In the genomic region with DNA sequence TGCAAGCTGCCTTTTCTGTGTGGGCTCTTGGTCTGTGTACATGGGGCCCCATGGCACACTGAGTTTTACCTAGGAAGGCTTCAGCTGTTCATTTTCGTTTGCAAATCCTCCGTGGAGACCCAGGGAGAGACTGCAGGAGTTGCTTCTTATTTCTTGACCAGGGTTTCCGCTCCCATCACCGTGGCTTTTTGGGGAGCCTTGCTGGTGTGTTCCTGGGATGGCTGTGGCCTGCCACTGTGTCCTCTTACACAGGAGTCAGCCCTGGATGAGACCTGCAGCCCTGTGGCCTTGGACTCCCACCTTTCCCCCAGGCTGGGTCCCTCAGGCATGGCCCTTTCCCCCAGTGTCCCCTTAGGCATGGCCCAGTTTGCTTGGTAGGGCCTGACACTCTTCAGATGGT, we compare ENCODE assay signal across 24 cellular contexts.
"Had no signal": no experiment of that assay in that cellular context is flagged by ENCODE, and none has a peak within 500 bp of the region (broad histone marks: within the 10 kb centered on the region; RNA-seq: fewer than 3 reads in every experiment).

No MANE protein-coding gene starts in this region.

- H3K27me3 ChIP-seq: colonic mucosa, dorsolateral prefrontal cortex, esophagus muscularis mucosa, left lung, testis, uterus had no signal

- H3K9me3 ChIP-seq: colonic mucosa, esophagus muscularis mucosa, left lung, testis, uterus had no signal

- H3K9me3 Mint-ChIP-seq: activated naive CD4-positive, alpha-beta T cell treated with anti-CD3 and anti-CD28 coated beads, Interleukin-2, amount 50 U/mL, for 24 hours; stimulated activated effector memory CD8-positive, alpha-beta T cell treated with anti-CD3 and anti-CD28 coated beads, Interleukin-12 subunit alpha, Interleukin-12 subunit beta, amount 100 ng/mL, for 72 hours had no signal

- H3K4me3 Mint-ChIP-seq: activated naive CD4-positive, alpha-beta T cell treated with anti-CD3 and anti-CD28 coated beads, Interleukin-2, amount 50 U/mL, for 24 hours; naive B cell; stimulated activated effector memory CD8-positive, alpha-beta T cell treated with anti-CD3 and anti-CD28 coated beads, Interleukin-12 subunit alpha, Interleukin-12 subunit beta, amount 100 ng/mL, for 72 hours had no signal

- H3K4me3 ChIP-seq: colonic mucosa, dorsolateral prefrontal cortex, esophagus muscularis mucosa, left lung, lung, testis, uterus had no signal

- H3K36me3 ChIP-seq: colonic mucosa, esophagus muscularis mucosa, left lung, uterus had no signal

- H3K27ac Mint-ChIP-seq: activated naive CD4-positive, alpha-beta T cell treated with anti-CD3 and anti-CD28 coated beads, Interleukin-2, amount 50 U/mL, for 24 hours; stimulated activated effector memory CD8-positive, alpha-beta T cell treated with anti-CD3 and anti-CD28 coated beads, Interleukin-12 subunit alpha, Interleukin-12 subunit beta, amount 100 ng/mL, for 72 hours had no signal

- H2AFZ ChIP-seq: parathyroid adenoma had no signal

- DNase-seq: activated CD4-positive, alpha-beta T cell treated with anti-CD3 and anti-CD28 coated beads, Interleukin-2, amount 50 U/mL, for 1 hour; activated gamma-delta T cell treated with Interleukin-2 at 50 U/mL for 16 hours; activated T-cell treated with anti-CD3 and anti-CD28 coated beads for 4 hours; amniotic stem cell; colonic mucosa; dorsolateral prefrontal cortex; glutamatergic neuron; hippocampal formation; kidney glomerular epithelial cell; left lung; naive B cell; small intestine; stimulated activated CD4-positive, alpha-beta T cell treated with anti-CD3 and anti-CD28 coated beads, Interleukin-2, amount 100 ng/mL, for 24 hours; testis; trophoblast cell; uterus had no signal

- ATAC-seq: activated CD4-positive, CD25-positive, alpha-beta regulatory T cell treated with anti-CD3 and anti-CD28 coated beads, Interleukin-2, amount 50 U/mL, for 24 hours; left lung; sciatic nerve; stimulated activated effector memory CD8-positive, alpha-beta T cell treated with anti-CD3 and anti-CD28 coated beads, Interleukin-12 subunit alpha, Interleukin-12 subunit beta, amount 100 ng/mL, for 72 hours had no signal

- H3K27ac ChIP-seq: colonic mucosa, esophagus muscularis mucosa, left lung, parathyroid adenoma, testis, uterus, VCaP had no signal

- H3K27me3 Mint-ChIP-seq: activated naive CD4-positive, alpha-beta T cell treated with anti-CD3 and anti-CD28 coated beads, Interleukin-2, amount 50 U/mL, for 24 hours; naive B cell had no signal

- H3K4me1 ChIP-seq: colonic mucosa, parathyroid adenoma, testis, uterus had no signal

- H3K9ac ChIP-seq: parathyroid adenoma had no signal

- H3K36me3 Mint-ChIP-seq: naive B cell had no signal
